Comparison of ENCODE assay signal across 8 cellular contexts in genomic region chr17:76671123-76671911, GRCh38. TPM values are rescaled to one million over a fixed set of nuclear protein-coding genes. Genes with fewer than 3 reads are reported as not detected.
DNase-seq lines count a peak whose midpoint lies in the region; ATAC-seq, FAIRE-seq and TF ChIP-seq lines count a peak whose summit lies in the region.

No MANE protein-coding gene starts in this region.

- H3K4me1 ChIP-seq in adrenal gland (replicated peaks in 1 of 2) (peaks cover 14% of the 10 kb centered on the region in 2 donors), parathyroid adenoma (peaks cover 23% of the 10 kb centered on the region), tibial nerve (peaks cover 0 to 15% (median 6%) of the 10 kb centered on the region in 4 donors)

- intact Hi-C loops in adrenal gland (cut with DNase I): no loop called here
- intact Hi-C loops in cardiac septum (cut with DNase I): loop anchor here (5.0 to 10.0 kb wide), 2 partner anchors 41 to 47 kb away; partner anchors contain the start of gene MXRA7

- H3K27me3 ChIP-seq in adrenal gland (no peaks in the 10 kb centered on the region), parathyroid adenoma (ENCODE audit: control insufficient read depth, insufficient read depth, low read length) (no peaks in the 10 kb centered on the region), tibial nerve (no peaks in the 10 kb centered on the region)

- peak; percentile 78 for TF ChIP-seq EP300 in tibial nerve (IDR thresholded peaks at IDR 0.05)

- DNase-seq in GM12892 (ENCODE audit: insufficient read length): peak; percentile 95
- DNase-seq in NCI-H1436 (lab: John Stamatoyannopoulos, UW): peak; percentile 100
- peak; percentile 99 for DNase-seq in SW480 (ENCODE audit: low spot score)
- peak; percentile 99 to 100 (median 100) for DNase-seq in adrenal gland
- DNase-seq in cardiac septum (ENCODE audit: low spot score): peak; percentile 100
- DNase-seq in tibial nerve (ENCODE audit: low spot score in 2 of 2): peak; percentile 99 to 100

- H3K9me3 ChIP-seq in adrenal gland (replicated peaks in 1 of 3) (no peaks in the 10 kb centered on the region), parathyroid adenoma (ENCODE audit: control insufficient read depth, low read length) (no peaks in the 10 kb centered on the region), tibial nerve (no peaks in the 10 kb centered on the region)

- ATAC-seq in HG02840 (IDR thresholded peaks at IDR 0.05; ENCODE audit: low FRiP score, unreplicated experiment): peak; percentile 97

- peak; percentile 95 for FAIRE-seq in GM12892 (lab: Jason Lieb, UNC)

- no peak overlapping the region for H3K9ac ChIP-seq in parathyroid adenoma

- TF ChIP-seq CTCF in adrenal gland (IDR thresholded peaks at IDR 0.05) (no peak), parathyroid adenoma (IDR thresholded peaks at IDR 0.05) (no peak), tibial nerve (IDR thresholded peaks at IDR 0.05) (peak in 1 of 5 experiments; percentile 63)

- H3K79me2 ChIP-seq in parathyroid adenoma: no peaks in the 10 kb centered on the region

- peak overlapping the region; percentile 79 for H2AFZ ChIP-seq in parathyroid adenoma

- 17 to 30% (median 22%) methylated on average over 18 to 32 of the region's 32 CpGs for WGBS in adrenal gland, 4 donors
- 11 to 17% methylated on average over 29 to 31 of the region's 32 CpGs for WGBS in tibial nerve, 2 donors

- no peak; the same call in 1 of the 2 replicates for TF ChIP-seq POLR2A in GM12892 (IDR thresholded peaks at IDR 0.05; ENCODE audit: low read depth, low read length)
- TF ChIP-seq POLR2A in adrenal gland (IDR thresholded peaks at IDR 0.05): peak in 1 of 2 donors; percentile 36
- no peak for TF ChIP-seq POLR2A in tibial nerve (IDR thresholded peaks at IDR 0.05)

- peaks cover 0 to 9% of the 10 kb centered on the region in 2 donors for H3K36me3 ChIP-seq in adrenal gland (replicated peaks in 1 of 2)
- H3K36me3 ChIP-seq in parathyroid adenoma (ENCODE audit: control insufficient read depth, insufficient read depth, low read length): no peaks in the 10 kb centered on the region
- H3K36me3 ChIP-seq in tibial nerve: peaks cover 0 to 12% (median 0%) of the 10 kb centered on the region in 3 donors

- H3K4me3 ChIP-seq in adrenal gland: peak overlapping the region in 2 of 4 donors; percentile 29 to 79
- H3K4me3 ChIP-seq in parathyroid adenoma (ENCODE audit: low read depth, low read length): peak overlapping the region; percentile 70
- H3K4me3 ChIP-seq in tibial nerve: peak overlapping the region; percentile 36 to 64 (median 50)

- peak overlapping the region; percentile 83 for H3K4me2 ChIP-seq in parathyroid adenoma (ENCODE audit: low read length)

- H3K27ac ChIP-seq in adrenal gland (peak overlapping the region in 4 of 5 donors; percentile 62 to 89 (median 84)), parathyroid adenoma (peak overlapping the region; percentile 84), tibial nerve (peak overlapping the region; percentile 63 to 90 (median 82))

RNA-seq across cellular contexts. Expression of gene ST6GALNAC1, which starts 27.8 kb away (rescaled TPM):
- not detected for polyA plus RNA-seq in GM12892 (2012; ENCODE audit: missing spikeins)
- total RNA-seq in adrenal gland (under 1 TPM in 2 of 8 donors, not detected in 6; 0.25 to 0.76 TPM), cardiac septum (1.9 TPM), tibial nerve (10 to 100 TPM in 2 of 4 donors, 1 to 10 TPM in 2; 2.4 to 13.8 (median 7.4) TPM)
- polyA plus RNA-seq in adrenal gland: under 1 TPM in 2 of 3 donors, not detected in 1; 0.47 to 0.88 TPM

RNA-seq across cellular contexts. Expression of gene MXRA7, which starts 39.4 kb away (rescaled TPM):
- polyA plus RNA-seq in GM12892 (2012; ENCODE audit: missing spikeins): 1.00 TPM
- total RNA-seq in adrenal gland (100 to 1,000 TPM; 200 to 541 (median 356) TPM), cardiac septum (666 TPM), tibial nerve (100 to 1,000 TPM; 124 to 230 (median 197) TPM)
- 100 to 1,000 TPM in 2 of 3 donors, 10 to 100 TPM in 1; 81.5 to 573 (median 167) TPM for polyA plus RNA-seq in adrenal gland

RNA-seq across cellular contexts. Expression of gene JMJD6, which starts 55.1 kb away (rescaled TPM):
- 23.8 TPM for polyA plus RNA-seq in GM12892 (2012; ENCODE audit: missing spikeins)
- total RNA-seq in adrenal gland (100 to 1,000 TPM in 1 of 8 donors, 10 to 100 TPM in 7; 23.5 to 105 (median 36.3) TPM), cardiac septum (60.7 TPM), tibial nerve (10 to 100 TPM; 14.0 to 45.0 (median 34.2) TPM)
- polyA plus RNA-seq in adrenal gland: 10 to 100 TPM; 53.7 to 66.9 (median 58.8) TPM

RNA-seq across cellular contexts. Expression of gene METTL23, which starts 55.3 kb away (rescaled TPM):
- 40.1 TPM for polyA plus RNA-seq in GM12892 (2012; ENCODE audit: missing spikeins)
- 10 to 100 TPM; 24.6 to 91.5 (median 37.7) TPM for total RNA-seq in adrenal gland
- polyA plus RNA-seq in adrenal gland: 10 to 100 TPM; 48.0 to 84.9 (median 54.5) TPM
- total RNA-seq in cardiac septum: 21.4 TPM
- total RNA-seq in tibial nerve: 10 to 100 TPM; 27.8 to 50.2 (median 30.8) TPM
